2 cellular contexts compared by ENCODE assay signal in genomic region chr16:88809676-88810165, GRCh38.
A peak's percentile ranks its signal among the peaks of the same experiment; 100 is the strongest.
TF ChIP-seq lines count a peak whose summit lies in the region.

No MANE protein-coding gene starts in this region.

TF ChIP-seq in GM23338, 12 proteins besides CTCF, POLR2A, EP300 and RAD21 (continued from another document):
- no peak for TF ChIP-seq ZNF462 (CRISPR knock-in tag; IDR thresholded peaks at IDR 0.05)
- TF ChIP-seq STAT1 (IDR thresholded peaks at IDR 0.05; ENCODE audit: unreplicated experiment): no peak
- no peak; the same call in 1 of the 2 replicates for TF ChIP-seq POLR2AphosphoS5 (IDR thresholded peaks at IDR 0.05; ENCODE audit: low read depth)
- no peak for TF ChIP-seq ZNF114 (CRISPR knock-in tag; IDR thresholded peaks at IDR 0.05)
- no peak for TF ChIP-seq EZH2phosphoT487 (IDR thresholded peaks at IDR 0.05; ENCODE audit: unreplicated experiment)
- TF ChIP-seq ETS1 (IDR thresholded peaks at IDR 0.05): no peak
- TF ChIP-seq EZH2 (IDR thresholded peaks at IDR 0.05; ENCODE audit: low read depth, unreplicated experiment): no peak
- TF ChIP-seq JUNB (IDR thresholded peaks at IDR 0.05; ENCODE audit: unreplicated experiment): no peak
- no peak for TF ChIP-seq ZNF331 (CRISPR knock-in tag; IDR thresholded peaks at IDR 0.05; ENCODE audit: low read depth)
- TF ChIP-seq CREB1 (CRISPR knock-in tag; IDR thresholded peaks at IDR 0.05; ENCODE audit: low read depth): no peak
- no peak for TF ChIP-seq REST (IDR thresholded peaks at IDR 0.05; ENCODE audit: unreplicated experiment)

TF ChIP-seq in WTC11, 78 proteins besides CTCF, POLR2A, EP300 and RAD21 (continued from another document):
- TF ChIP-seq ATF2 (CRISPR knock-in tag; IDR thresholded peaks at IDR 0.05; ENCODE audit: borderline replicate concordance, low read depth) (0 out of 2 replicates have a peak, but pooled peaks have one; percentile 9), CDX4 (CRISPR knock-in tag; IDR thresholded peaks at IDR 0.05; ENCODE audit: borderline replicate concordance) (no peak)
